26 cellular contexts compared by ENCODE assay signal in genomic region chr7:9210114-9210513, GRCh38.
"Had no signal": no experiment of that assay in that cellular context is flagged by ENCODE, and none has a peak within 500 bp of the region (broad histone marks: within the 10 kb centered on the region; RNA-seq: fewer than 3 reads in every experiment).

No MANE protein-coding gene starts in this region.

- H3K36me3 ChIP-seq: colonic mucosa, esophagus muscularis mucosa, esophagus squamous epithelium, gastrocnemius medialis, gastroesophageal sphincter, heart left ventricle, heart right ventricle had no signal

- H2AFZ ChIP-seq: hepatocyte had no signal

- H3K4me1 ChIP-seq: colonic mucosa, esophagus muscularis mucosa, esophagus squamous epithelium, foreskin keratinocyte, gastrocnemius medialis, gastroesophageal sphincter, heart left ventricle, heart right ventricle had no signal

- ATAC-seq: effector memory CD8-positive, alpha-beta T cell; esophagus mucosa; foreskin keratinocyte; gastrocnemius medialis; gastroesophageal sphincter; heart left ventricle; heart right ventricle had no signal

- H3K27me3 ChIP-seq: colonic mucosa, dorsolateral prefrontal cortex, esophagus muscularis mucosa, esophagus squamous epithelium, foreskin keratinocyte, gastrocnemius medialis, gastroesophageal sphincter, heart left ventricle, heart right ventricle, hepatocyte had no signal

- H3K79me2 ChIP-seq: hepatocyte had no signal

- H3K4me3 ChIP-seq: colonic mucosa, coronary artery, dorsolateral prefrontal cortex, esophagus muscularis mucosa, esophagus squamous epithelium, gastrocnemius medialis, gastroesophageal sphincter, heart left ventricle, heart right ventricle, hepatocyte had no signal

- H3K9me3 ChIP-seq: colonic mucosa, esophagus muscularis mucosa, esophagus squamous epithelium, gastrocnemius medialis, gastroesophageal sphincter, heart left ventricle had no signal

- H3K27ac ChIP-seq: colonic mucosa, coronary artery, dorsolateral prefrontal cortex, epithelial cell of prostate, esophagus muscularis mucosa, esophagus squamous epithelium, foreskin keratinocyte, gastrocnemius medialis, gastroesophageal sphincter, heart left ventricle, heart right ventricle, hepatocyte had no signal

- H3K4me2 ChIP-seq: hepatocyte had no signal

- FAIRE-seq: endothelial cell of umbilical vein had no signal

- DNase-seq: colonic mucosa; cortex of kidney; dermis blood vessel endothelial cell; dorsolateral prefrontal cortex; effector CD4-positive, alpha-beta T cell; effector CD8-positive, alpha-beta T cell; effector memory CD4-positive, alpha-beta T cell; effector memory CD8-positive, alpha-beta T cell; endodermal cell; erythroblast; esophagus squamous epithelium; foreskin fibroblast; foreskin keratinocyte; foreskin melanocyte; gastrocnemius medialis; glutamatergic neuron; head of caudate nucleus; heart left ventricle; heart right ventricle had no signal
